1 cellular context compared by ENCODE assay signal in the genomic region with DNA sequence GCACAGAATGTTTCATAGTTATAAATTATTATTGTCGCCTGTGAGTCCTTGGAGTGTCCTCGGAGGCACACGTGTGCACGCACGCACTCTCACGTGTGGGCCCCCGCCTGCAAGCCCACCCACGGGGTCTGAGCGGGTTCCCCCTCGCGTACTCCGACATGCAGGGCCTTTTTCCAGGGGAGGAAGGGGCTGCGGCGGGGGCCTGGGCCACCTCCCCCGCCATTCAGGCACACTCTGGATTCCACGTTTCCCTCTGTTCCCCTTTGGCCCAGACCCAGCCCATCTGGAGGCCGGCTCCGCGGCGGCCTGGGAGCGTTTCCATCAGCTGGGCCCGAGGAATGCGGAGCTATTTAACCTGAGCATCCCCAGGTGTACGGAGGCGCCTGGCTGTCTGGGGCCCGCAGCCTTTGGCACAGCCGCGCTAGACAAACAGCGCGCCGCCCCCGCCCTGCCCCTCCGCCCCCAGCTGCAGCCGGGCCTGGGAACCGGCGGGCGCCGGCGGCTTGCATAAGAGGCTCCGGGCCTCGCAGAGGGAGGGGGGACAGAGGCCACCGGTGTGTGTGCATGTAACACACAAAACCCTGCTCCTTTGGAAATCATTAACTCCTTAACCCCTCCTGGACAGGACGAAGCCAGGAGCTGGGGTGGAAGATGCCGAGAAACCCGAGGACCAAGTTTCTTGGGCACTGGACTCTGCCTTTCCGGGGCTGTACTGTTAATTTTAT.
TF ChIP-seq lines count a peak whose summit lies in the region.

No MANE protein-coding gene starts in this region.

TF ChIP-seq in HepG2, 621 proteins besides CTCF, POLR2A, EP300 and RAD21 (continued from another document and continues in another):
- TF ChIP-seq STAT6 (CRISPR knock-in tag; IDR thresholded peaks at IDR 0.05; ENCODE audit: borderline replicate concordance) (peak; percentile 90; the same call in 1 of the 2 replicates), TRAFD1 (CRISPR knock-in tag; IDR thresholded peaks at IDR 0.05; ENCODE audit: borderline replicate concordance) (peak; percentile 98), RFXAP (CRISPR knock-in tag; IDR thresholded peaks at IDR 0.05; ENCODE audit: borderline replicate concordance) (peak; percentile 97), ZNF839 (CRISPR knock-in tag; IDR thresholded peaks at IDR 0.05; ENCODE audit: borderline replicate concordance) (peak; percentile 84; the same call in 1 of the 2 replicates), ZKSCAN5 (CRISPR knock-in tag; IDR thresholded peaks at IDR 0.05) (peak; percentile 42; the same call in 1 of the 2 replicates), DMAP1 (CRISPR knock-in tag; IDR thresholded peaks at IDR 0.05) (peak; percentile 97), KAT7 (CRISPR knock-in tag; IDR thresholded peaks at IDR 0.05; ENCODE audit: borderline replicate concordance) (peak; percentile 99), FLYWCH1 (CRISPR knock-in tag; IDR thresholded peaks at IDR 0.05) (peak; percentile 93; the same call in 1 of the 2 replicates), ZNF841 (CRISPR knock-in tag; IDR thresholded peaks at IDR 0.05; ENCODE audit: borderline replicate concordance) (peak; percentile 89), CCDC6 (CRISPR knock-in tag; IDR thresholded peaks at IDR 0.05) (peak; percentile 99), ZNF883 (CRISPR knock-in tag; IDR thresholded peaks at IDR 0.05; ENCODE audit: not compliant biosample characterization) (peak; percentile 99), IRX3 (CRISPR knock-in tag; IDR thresholded peaks at IDR 0.05; ENCODE audit: borderline replicate concordance, low read depth) (peak; percentile 97), IRF1 (CRISPR knock-in tag; IDR thresholded peaks at IDR 0.05; ENCODE audit: low read depth) (0 out of 2 replicates have a peak, but pooled peaks have one; percentile 61), GLI4 (CRISPR knock-in tag; IDR thresholded peaks at IDR 0.05; ENCODE audit: borderline replicate concordance) (peak; percentile 97), SKI (IDR thresholded peaks at IDR 0.05; ENCODE audit: partially characterized antibody) (peak; percentile 100), ZNF263 (CRISPR knock-in tag; IDR thresholded peaks at IDR 0.05) (peak; percentile 88), EEA1 (CRISPR knock-in tag; IDR thresholded peaks at IDR 0.05; ENCODE audit: borderline replicate concordance) (peak; percentile 88), YEATS4 (CRISPR knock-in tag; IDR thresholded peaks at IDR 0.05; ENCODE audit: borderline replicate concordance) (peak; percentile 99), DNMT3B (CRISPR knock-in tag; conservative IDR thresholded peaks at IDR 0.05) (peak; percentile 94; the same call in 1 of the 2 replicates), ARID2 (CRISPR knock-in tag; IDR thresholded peaks at IDR 0.05; ENCODE audit: borderline replicate concordance) (peak; percentile 94; the same call in 1 of the 2 replicates), ZSCAN12 (CRISPR knock-in tag; IDR thresholded peaks at IDR 0.05) (0 out of 2 replicates have a peak, but pooled peaks have one; percentile 32), ZNF605 (CRISPR knock-in tag; IDR thresholded peaks at IDR 0.05) (peak; percentile 99), ZNF749 (CRISPR knock-in tag; IDR thresholded peaks at IDR 0.05; ENCODE audit: borderline replicate concordance) (peak; percentile 100), ZNF138 (CRISPR knock-in tag; IDR thresholded peaks at IDR 0.05; ENCODE audit: low read depth) (peak; percentile 96), TCF7L2 (IDR thresholded peaks at IDR 0.05; ENCODE audit: low read depth, low read length) (peak; percentile 79), ZNF337 (CRISPR knock-in tag; IDR thresholded peaks at IDR 0.05; ENCODE audit: borderline replicate concordance, low read depth) (peak; percentile 97), NFYB (CRISPR knock-in tag; IDR thresholded peaks at IDR 0.05) (peak; percentile 60), ZNF766 (CRISPR knock-in tag; IDR thresholded peaks at IDR 0.05; ENCODE audit: borderline replicate concordance) (peak; percentile 89; the same call in 1 of the 2 replicates), ATF1 (CRISPR knock-in tag; IDR thresholded peaks at IDR 0.05) (no peak)
- TF ChIP-seq, protein P1, sequence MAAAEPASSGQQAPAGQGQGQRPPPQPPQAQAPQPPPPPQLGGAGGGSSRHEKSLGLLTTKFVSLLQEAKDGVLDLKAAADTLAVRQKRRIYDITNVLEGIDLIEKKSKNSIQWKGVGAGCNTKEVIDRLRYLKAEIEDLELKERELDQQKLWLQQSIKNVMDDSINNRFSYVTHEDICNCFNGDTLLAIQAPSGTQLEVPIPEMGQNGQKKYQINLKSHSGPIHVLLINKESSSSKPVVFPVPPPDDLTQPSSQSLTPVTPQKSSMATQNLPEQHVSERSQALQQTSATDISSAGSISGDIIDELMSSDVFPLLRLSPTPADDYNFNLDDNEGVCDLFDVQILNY (CRISPR knock-in tag; conservative IDR thresholded peaks at IDR 0.05): peak; percentile 75
- TF ChIP-seq, protein P2, sequence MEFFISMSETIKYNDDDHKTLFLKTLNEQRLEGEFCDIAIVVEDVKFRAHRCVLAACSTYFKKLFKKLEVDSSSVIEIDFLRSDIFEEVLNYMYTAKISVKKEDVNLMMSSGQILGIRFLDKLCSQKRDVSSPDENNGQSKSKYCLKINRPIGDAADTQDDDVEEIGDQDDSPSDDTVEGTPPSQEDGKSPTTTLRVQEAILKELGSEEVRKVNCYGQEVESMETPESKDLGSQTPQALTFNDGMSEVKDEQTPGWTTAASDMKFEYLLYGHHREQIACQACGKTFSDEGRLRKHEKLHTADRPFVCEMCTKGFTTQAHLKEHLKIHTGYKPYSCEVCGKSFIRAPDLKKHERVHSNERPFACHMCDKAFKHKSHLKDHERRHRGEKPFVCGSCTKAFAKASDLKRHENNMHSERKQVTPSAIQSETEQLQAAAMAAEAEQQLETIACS (CRISPR knock-in tag; IDR thresholded peaks at IDR 0.05): peak; percentile 73
- TF ChIP-seq, protein P3, sequence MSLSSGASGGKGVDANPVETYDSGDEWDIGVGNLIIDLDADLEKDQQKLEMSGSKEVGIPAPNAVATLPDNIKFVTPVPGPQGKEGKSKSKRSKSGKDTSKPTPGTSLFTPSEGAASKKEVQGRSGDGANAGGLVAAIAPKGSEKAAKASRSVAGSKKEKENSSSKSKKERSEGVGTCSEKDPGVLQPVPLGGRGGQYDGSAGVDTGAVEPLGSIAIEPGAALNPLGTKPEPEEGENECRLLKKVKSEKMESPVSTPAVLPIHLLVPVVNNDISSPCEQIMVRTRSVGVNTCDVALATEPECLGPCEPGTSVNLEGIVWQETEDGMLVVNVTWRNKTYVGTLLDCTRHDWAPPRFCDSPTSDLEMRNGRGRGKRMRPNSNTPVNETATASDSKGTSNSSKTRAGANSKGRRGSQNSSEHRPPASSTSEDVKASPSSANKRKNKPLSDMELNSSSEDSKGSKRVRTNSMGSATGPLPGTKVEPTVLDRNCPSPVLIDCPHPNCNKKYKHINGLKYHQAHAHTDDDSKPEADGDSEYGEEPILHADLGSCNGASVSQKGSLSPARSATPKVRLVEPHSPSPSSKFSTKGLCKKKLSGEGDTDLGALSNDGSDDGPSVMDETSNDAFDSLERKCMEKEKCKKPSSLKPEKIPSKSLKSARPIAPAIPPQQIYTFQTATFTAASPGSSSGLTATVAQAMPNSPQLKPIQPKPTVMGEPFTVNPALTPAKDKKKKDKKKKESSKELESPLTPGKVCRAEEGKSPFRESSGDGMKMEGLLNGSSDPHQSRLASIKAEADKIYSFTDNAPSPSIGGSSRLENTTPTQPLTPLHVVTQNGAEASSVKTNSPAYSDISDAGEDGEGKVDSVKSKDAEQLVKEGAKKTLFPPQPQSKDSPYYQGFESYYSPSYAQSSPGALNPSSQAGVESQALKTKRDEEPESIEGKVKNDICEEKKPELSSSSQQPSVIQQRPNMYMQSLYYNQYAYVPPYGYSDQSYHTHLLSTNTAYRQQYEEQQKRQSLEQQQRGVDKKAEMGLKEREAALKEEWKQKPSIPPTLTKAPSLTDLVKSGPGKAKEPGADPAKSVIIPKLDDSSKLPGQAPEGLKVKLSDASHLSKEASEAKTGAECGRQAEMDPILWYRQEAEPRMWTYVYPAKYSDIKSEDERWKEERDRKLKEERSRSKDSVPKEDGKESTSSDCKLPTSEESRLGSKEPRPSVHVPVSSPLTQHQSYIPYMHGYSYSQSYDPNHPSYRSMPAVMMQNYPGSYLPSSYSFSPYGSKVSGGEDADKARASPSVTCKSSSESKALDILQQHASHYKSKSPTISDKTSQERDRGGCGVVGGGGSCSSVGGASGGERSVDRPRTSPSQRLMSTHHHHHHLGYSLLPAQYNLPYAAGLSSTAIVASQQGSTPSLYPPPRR (CRISPR knock-in tag; IDR thresholded peaks at IDR 0.05; ENCODE audit: borderline replicate concordance): peak; percentile 100
- TF ChIP-seq, protein P4, sequence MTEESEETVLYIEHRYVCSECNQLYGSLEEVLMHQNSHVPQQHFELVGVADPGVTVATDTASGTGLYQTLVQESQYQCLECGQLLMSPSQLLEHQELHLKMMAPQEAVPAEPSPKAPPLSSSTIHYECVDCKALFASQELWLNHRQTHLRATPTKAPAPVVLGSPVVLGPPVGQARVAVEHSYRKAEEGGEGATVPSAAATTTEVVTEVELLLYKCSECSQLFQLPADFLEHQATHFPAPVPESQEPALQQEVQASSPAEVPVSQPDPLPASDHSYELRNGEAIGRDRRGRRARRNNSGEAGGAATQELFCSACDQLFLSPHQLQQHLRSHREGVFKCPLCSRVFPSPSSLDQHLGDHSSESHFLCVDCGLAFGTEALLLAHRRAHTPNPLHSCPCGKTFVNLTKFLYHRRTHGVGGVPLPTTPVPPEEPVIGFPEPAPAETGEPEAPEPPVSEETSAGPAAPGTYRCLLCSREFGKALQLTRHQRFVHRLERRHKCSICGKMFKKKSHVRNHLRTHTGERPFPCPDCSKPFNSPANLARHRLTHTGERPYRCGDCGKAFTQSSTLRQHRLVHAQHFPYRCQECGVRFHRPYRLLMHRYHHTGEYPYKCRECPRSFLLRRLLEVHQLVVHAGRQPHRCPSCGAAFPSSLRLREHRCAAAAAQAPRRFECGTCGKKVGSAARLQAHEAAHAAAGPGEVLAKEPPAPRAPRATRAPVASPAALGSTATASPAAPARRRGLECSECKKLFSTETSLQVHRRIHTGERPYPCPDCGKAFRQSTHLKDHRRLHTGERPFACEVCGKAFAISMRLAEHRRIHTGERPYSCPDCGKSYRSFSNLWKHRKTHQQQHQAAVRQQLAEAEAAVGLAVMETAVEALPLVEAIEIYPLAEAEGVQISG (CRISPR knock-in tag; IDR thresholded peaks at IDR 0.05): peak; percentile 96
- TF ChIP-seq, protein P5, sequence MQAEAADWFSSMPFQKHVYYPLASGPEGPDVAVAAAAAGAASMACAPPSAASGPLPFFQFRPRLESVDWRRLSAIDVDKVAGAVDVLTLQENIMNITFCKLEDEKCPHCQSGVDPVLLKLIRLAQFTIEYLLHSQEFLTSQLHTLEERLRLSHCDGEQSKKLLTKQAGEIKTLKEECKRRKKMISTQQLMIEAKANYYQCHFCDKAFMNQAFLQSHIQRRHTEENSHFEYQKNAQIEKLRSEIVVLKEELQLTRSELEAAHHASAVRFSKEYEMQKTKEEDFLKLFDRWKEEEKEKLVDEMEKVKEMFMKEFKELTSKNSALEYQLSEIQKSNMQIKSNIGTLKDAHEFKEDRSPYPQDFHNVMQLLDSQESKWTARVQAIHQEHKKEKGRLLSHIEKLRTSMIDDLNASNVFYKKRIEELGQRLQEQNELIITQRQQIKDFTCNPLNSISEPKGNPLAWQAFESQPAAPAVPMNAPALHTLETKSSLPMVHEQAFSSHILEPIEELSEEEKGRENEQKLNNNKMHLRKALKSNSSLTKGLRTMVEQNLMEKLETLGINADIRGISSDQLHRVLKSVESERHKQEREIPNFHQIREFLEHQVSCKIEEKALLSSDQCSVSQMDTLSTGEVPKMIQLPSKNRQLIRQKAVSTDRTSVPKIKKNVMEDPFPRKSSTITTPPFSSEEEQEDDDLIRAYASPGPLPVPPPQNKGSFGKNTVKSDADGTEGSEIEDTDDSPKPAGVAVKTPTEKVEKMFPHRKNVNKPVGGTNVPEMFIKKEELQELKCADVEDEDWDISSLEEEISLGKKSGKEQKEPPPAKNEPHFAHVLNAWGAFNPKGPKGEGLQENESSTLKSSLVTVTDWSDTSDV (CRISPR knock-in tag; IDR thresholded peaks at IDR 0.05): peak; percentile 84; the same call in 1 of the 2 replicates
